In the genomic region with DNA sequence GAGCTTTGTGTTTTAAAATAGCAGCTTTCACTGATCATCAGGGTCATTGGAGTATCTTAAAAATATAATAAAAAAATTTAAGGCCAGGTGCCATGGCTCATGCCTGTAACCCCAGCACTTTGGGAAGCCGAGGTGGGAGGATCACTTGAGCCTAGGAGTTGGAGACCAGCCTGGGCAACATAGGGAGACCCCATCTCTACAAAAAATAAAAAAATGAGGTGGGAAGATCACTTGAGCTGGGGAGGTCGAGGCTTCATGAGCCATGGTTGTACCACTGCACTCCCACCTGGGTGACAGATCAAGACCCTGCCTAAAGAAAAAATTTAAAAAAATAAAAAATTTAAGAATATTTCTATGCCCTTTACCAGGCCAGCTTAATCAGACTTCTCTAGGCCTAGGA, we compare ENCODE assay signal across 10 cellular contexts. TPM values are rescaled to one million over a fixed set of nuclear protein-coding genes. Genes with fewer than 3 reads are reported as not detected.
A peak's percentile ranks its signal among the peaks of the same experiment; 100 is the strongest.
DNase-seq lines count a peak whose midpoint lies in the region; ATAC-seq and TF ChIP-seq lines count a peak whose summit lies in the region.
"Had no signal": no experiment of that assay in that cellular context is flagged by ENCODE, and none has a peak within 500 bp of the region (broad histone marks: within the 10 kb centered on the region; RNA-seq: fewer than 3 reads in every experiment).

No MANE protein-coding gene starts in this region.

- H3K36me3 Mint-ChIP-seq in CD4-positive, CD25-positive, alpha-beta regulatory T cell = peaks cover 21% of the 10 kb centered on the region
- H3K36me3 Mint-ChIP-seq in natural killer cell treated with Interleukin-12 subunit alpha and Interleukin-12 subunit beta and Interleukin-15 and Interleukin-18, amount 100 ng/mL, for 72 hours = peaks cover 20% of the 10 kb centered on the region

- DNase-seq in CD4-positive, CD25-positive, alpha-beta regulatory T cell = no peak
- DNase-seq in Karpas-422 (no peak), EL (no peak), GM20000 (ENCODE audit: low spot score) (no peak), lower leg skin (ENCODE audit: low spot score in 2 of 2) (no peak), OCI-M1 (lab: John Stamatoyannopoulos, UW) (no peak)
- no peak for DNase-seq in effector memory CD4-positive, alpha-beta T cell
- DNase-seq in natural killer cell treated with Interleukin-12 subunit alpha and Interleukin-12 subunit beta and Interleukin-15 and Interleukin-18, amount 100 ng/mL, for 72 hours (ENCODE audit: low spot score) = no peak
- DNase-seq: RPMI8226 had no signal

- TF ChIP-seq POLR2A in lower leg skin (IDR thresholded peaks at IDR 0.05) = no peak

- H4K20me1 ChIP-seq in Karpas-422 (ENCODE audit: insufficient read depth, low read depth, low read length) = peaks cover 11% of the 10 kb centered on the region; the same call in 1 of the 2 replicates

- H3K9ac ChIP-seq in Karpas-422 (ENCODE audit: low read length) = peak overlapping the region; percentile 99

- H2AFZ ChIP-seq in Karpas-422 (ENCODE audit: low read length) = no peak overlapping the region

- peaks cover 24% of the 10 kb centered on the region for H3K36me3 ChIP-seq in CD4-positive, CD25-positive, alpha-beta regulatory T cell (ENCODE audit: control insufficient read depth, insufficient read depth, low read length)
- peaks cover 33% of the 10 kb centered on the region for H3K36me3 ChIP-seq in Karpas-422 (ENCODE audit: insufficient read depth, low read length)
- peaks cover 16% of the 10 kb centered on the region for H3K36me3 ChIP-seq in effector memory CD4-positive, alpha-beta T cell (ENCODE audit: control insufficient read depth, insufficient read depth, low read length)

- peak overlapping the region; percentile 77 for H3K4me3 ChIP-seq in CD4-positive, CD25-positive, alpha-beta regulatory T cell (ENCODE audit: low read depth, low read length)
- H3K4me3 ChIP-seq in Karpas-422 (ENCODE audit: low read length) (peak overlapping the region; percentile 98), lower leg skin (ENCODE audit: low read depth, poor library complexity, severe bottlenecking) (no peak overlapping the region)
- H3K4me3 ChIP-seq in effector memory CD4-positive, alpha-beta T cell (ENCODE audit: insufficient read depth, low read depth, low read length, poor library complexity, severe bottlenecking) = peak overlapping the region; percentile 89

- 80 to 91% methylated on average over 2 of the region's 2 CpGs for WGBS in lower leg skin, 2 donors

- intact Hi-C loops in lower leg skin (cut with DNase I; ENCODE audit: low total_unique reads) = no loop called here

- peaks cover 46% of the 10 kb centered on the region for H3K79me2 ChIP-seq in Karpas-422 (ENCODE audit: low read length)

- H3K4me2 ChIP-seq in Karpas-422 (ENCODE audit: low read depth, low read length, poor library complexity, severe bottlenecking) = peak overlapping the region; percentile 68

- H3K27me3 Mint-ChIP-seq in CD4-positive, CD25-positive, alpha-beta regulatory T cell = no peaks in the 10 kb centered on the region
- no peaks in the 10 kb centered on the region for H3K27me3 Mint-ChIP-seq in natural killer cell treated with Interleukin-12 subunit alpha and Interleukin-12 subunit beta and Interleukin-15 and Interleukin-18, amount 100 ng/mL, for 72 hours

- H3K9me2 ChIP-seq in Karpas-422 (replicated peaks; ENCODE audit: insufficient read depth, low read length) = no peaks in the 10 kb centered on the region

- peak overlapping the region; percentile 97 to 99 (median 97) for H3K27ac Mint-ChIP-seq in CD4-positive, CD25-positive, alpha-beta regulatory T cell
- H3K27ac Mint-ChIP-seq in natural killer cell treated with Interleukin-12 subunit alpha and Interleukin-12 subunit beta and Interleukin-15 and Interleukin-18, amount 100 ng/mL, for 72 hours = peak overlapping the region; percentile 85 to 92

- ATAC-seq in CD4-positive, CD25-positive, alpha-beta regulatory T cell (ENCODE audit: low read depth in 2 of 2) = no peak
- no peak for ATAC-seq in natural killer cell treated with Interleukin-12 subunit alpha and Interleukin-12 subunit beta and Interleukin-15 and Interleukin-18, amount 100 ng/mL, for 72 hours

- no peaks in the 10 kb centered on the region for H3K27me3 ChIP-seq in CD4-positive, CD25-positive, alpha-beta regulatory T cell (ENCODE audit: control insufficient read depth, insufficient read depth, low read length)
- H3K27me3 ChIP-seq in Karpas-422 (ENCODE audit: low read length) = no peaks in the 10 kb centered on the region
- H3K27me3 ChIP-seq in effector memory CD4-positive, alpha-beta T cell (replicated peaks; ENCODE audit: control insufficient read depth, insufficient read depth, low read length, poor library complexity, severe bottlenecking) = no peaks in the 10 kb centered on the region

- TF ChIP-seq CTCF in GM20000 (IDR thresholded peaks at IDR 0.05; ENCODE audit: extremely low read depth, missing control alignments) (no peak), lower leg skin (IDR thresholded peaks at IDR 0.05) (no peak)

- peak overlapping the region; percentile 95 to 100 (median 97) for H3K4me3 Mint-ChIP-seq in CD4-positive, CD25-positive, alpha-beta regulatory T cell
- H3K4me3 Mint-ChIP-seq in natural killer cell treated with Interleukin-12 subunit alpha and Interleukin-12 subunit beta and Interleukin-15 and Interleukin-18, amount 100 ng/mL, for 72 hours = peak overlapping the region; percentile 98

- no peaks in the 10 kb centered on the region for H3K9me3 ChIP-seq in CD4-positive, CD25-positive, alpha-beta regulatory T cell (ENCODE audit: control insufficient read depth in 2 of 2, low read length in 2 of 2)
- H3K9me3 ChIP-seq in Karpas-422 (ENCODE audit: low read length) = no peaks in the 10 kb centered on the region
- no peaks in the 10 kb centered on the region for H3K9me3 ChIP-seq in effector memory CD4-positive, alpha-beta T cell (ENCODE audit: control insufficient read depth, low read length)

- peak overlapping the region; percentile 96 for H3K27ac ChIP-seq in CD4-positive, CD25-positive, alpha-beta regulatory T cell (ENCODE audit: insufficient read depth, low read length, poor library complexity, severe bottlenecking)
- H3K27ac ChIP-seq in Karpas-422 (ENCODE audit: low read length) = peak overlapping the region; percentile 100
- peak overlapping the region; percentile 97 for H3K27ac ChIP-seq in effector memory CD4-positive, alpha-beta T cell (ENCODE audit: insufficient read depth, low read length, poor library complexity, severe bottlenecking)

- peaks cover 41% of the 10 kb centered on the region for H3K4me1 ChIP-seq in CD4-positive, CD25-positive, alpha-beta regulatory T cell (ENCODE audit: control insufficient read depth, insufficient read depth, low read length, poor library complexity, severe bottlenecking)
- peaks cover 86% of the 10 kb centered on the region for H3K4me1 ChIP-seq in Karpas-422 (ENCODE audit: low read length)
- H3K4me1 ChIP-seq in effector memory CD4-positive, alpha-beta T cell (ENCODE audit: control insufficient read depth, insufficient read depth, low read length, poor library complexity, severe bottlenecking) = peaks cover 16% of the 10 kb centered on the region

- peaks cover 25 to 66% (median 39%) of the 10 kb centered on the region in 4 donors for H3K4me1 Mint-ChIP-seq in CD4-positive, CD25-positive, alpha-beta regulatory T cell
- H3K4me1 Mint-ChIP-seq in natural killer cell treated with Interleukin-12 subunit alpha and Interleukin-12 subunit beta and Interleukin-15 and Interleukin-18, amount 100 ng/mL, for 72 hours (ENCODE audit: low read depth in 2 of 2) = peaks cover 31 to 47% of the 10 kb centered on the region in 2 donors

- no peaks in the 10 kb centered on the region for H3K9me3 Mint-ChIP-seq in CD4-positive, CD25-positive, alpha-beta regulatory T cell
- H3K9me3 Mint-ChIP-seq in natural killer cell treated with Interleukin-12 subunit alpha and Interleukin-12 subunit beta and Interleukin-15 and Interleukin-18, amount 100 ng/mL, for 72 hours = no peaks in the 10 kb centered on the region
- H3K9me3 Mint-ChIP-seq: IgD-negative memory B cell had no signal

RNA-seq across cellular contexts. Expression of a gene that starts 1.5 kb away (rescaled TPM):
- total RNA-seq in CD4-positive, CD25-positive, alpha-beta regulatory T cell = 64.1 TPM
- polyA plus RNA-seq in CD4-positive, CD25-positive, alpha-beta regulatory T cell = 100 to 1,000 TPM in 2 of 4 donors, 10 to 100 TPM in 2; 90.9 to 115 (median 100) TPM
- 169 and 275 TPM in 2 replicates for total RNA-seq in Karpas-422 (2014; rRNA removed; shearing (Covaris generic); ENCODE audit: low replicate concordance)
- 10 to 100 TPM; 49.2 to 52.5 TPM for total RNA-seq in natural killer cell treated with Interleukin-12 subunit alpha and Interleukin-12 subunit beta and Interleukin-15 and Interleukin-18, amount 100 ng/mL, for 72 hours
- total RNA-seq in lower leg skin = 10 to 100 TPM; 25.2 to 34.9 (median 34.4) TPM

RNA-seq across cellular contexts. Expression of a gene that starts 30.8 kb away (rescaled TPM):
- 90.4 TPM for total RNA-seq in CD4-positive, CD25-positive, alpha-beta regulatory T cell
- 100 to 1,000 TPM in 1 of 4 donors, 10 to 100 TPM in 3; 67.7 to 105 (median 85.0) TPM for polyA plus RNA-seq in CD4-positive, CD25-positive, alpha-beta regulatory T cell
- total RNA-seq in Karpas-422 (2014; rRNA removed; shearing (Covaris generic); ENCODE audit: low replicate concordance) = 88.1 and 108 TPM in 2 replicates
- 100 to 1,000 TPM; 203 to 236 TPM for total RNA-seq in natural killer cell treated with Interleukin-12 subunit alpha and Interleukin-12 subunit beta and Interleukin-15 and Interleukin-18, amount 100 ng/mL, for 72 hours
- 10 to 100 TPM; 69.2 to 95.2 (median 79.8) TPM for total RNA-seq in lower leg skin
